ENCODE assay signal across 8 cellular contexts in the genomic region with DNA sequence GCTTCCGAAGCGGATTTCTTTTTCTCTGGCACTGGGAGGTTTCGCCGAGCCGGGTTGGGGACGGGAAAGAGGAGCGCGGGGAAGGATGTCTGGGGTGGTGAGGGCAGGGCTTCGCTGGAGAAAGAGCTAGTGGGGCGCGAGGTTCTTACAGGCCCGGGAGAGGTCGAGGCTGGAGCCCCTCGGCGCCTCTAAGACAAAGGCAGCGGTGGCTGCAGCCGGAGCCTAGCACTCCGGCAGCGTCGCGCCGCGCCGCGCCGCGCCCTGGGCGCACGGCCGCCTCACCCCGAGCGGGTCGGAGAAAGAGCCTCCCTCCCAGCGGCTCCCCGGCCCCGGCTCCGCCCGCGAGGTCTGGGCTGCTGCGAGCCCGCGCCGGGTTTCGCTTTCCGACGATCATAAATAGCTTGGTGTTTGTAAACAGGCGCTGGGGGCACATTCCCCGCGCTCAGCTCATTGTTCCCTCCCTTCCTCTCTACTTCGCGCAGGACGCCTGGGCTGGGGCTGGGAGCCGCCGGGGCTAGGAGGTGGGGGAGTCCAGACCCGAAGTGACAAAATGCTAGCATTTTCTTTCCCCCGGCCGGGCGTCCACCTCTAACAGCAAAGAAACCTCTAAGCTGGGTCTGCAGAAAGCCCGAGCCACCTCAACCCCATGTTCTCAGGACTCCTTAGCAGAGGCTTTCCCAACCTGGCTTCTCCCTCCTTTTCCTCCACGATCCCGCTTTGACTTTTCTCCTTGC. TPM values are rescaled to one million over a fixed set of nuclear protein-coding genes. Genes with fewer than 3 reads are reported as not detected.
DNase-seq lines count a peak whose midpoint lies in the region; ATAC-seq and TF ChIP-seq lines count a peak whose summit lies in the region.

No MANE protein-coding gene starts in this region.

- H3K4me3 ChIP-seq in CD8-positive, alpha-beta memory T cell (ENCODE audit: low read length), result peak overlapping the region; percentile 22
- peak overlapping the region; percentile 94 for H3K4me3 ChIP-seq in cardiac muscle cell

- DNase-seq in CD8-positive, alpha-beta memory T cell, result no peak
- DNase-seq in NCI-H146 (lab: John Stamatoyannopoulos, UW) (peak; percentile 76), cardiac muscle cell (ENCODE audit: low read depth in 1 of 2, low spot score in 1 of 2) (peak; percentile 69 to 87), omental fat pad (ENCODE audit: low spot score) (no peak)
- DNase-seq in stimulated activated CD4-positive, alpha-beta T cell treated with anti-CD3 and anti-CD28 coated beads, Interleukin-12 subunit alpha, Interleukin-12 subunit beta, amount 100 ng/mL, for 4 hours, result no peak

- no peaks in the 10 kb centered on the region for H3K36me3 Mint-ChIP-seq in CD8-positive, alpha-beta memory T cell
- H3K36me3 Mint-ChIP-seq in activated naive CD8-positive, alpha-beta T cell, result no peaks in the 10 kb centered on the region

- CTCF ChIA-PET in CD8-positive, alpha-beta memory T cell (lab: Charles Lee), result interaction anchor here (0.8 to 1.2 kb wide), 2 partner anchors 9 to 11 kb away, joined by 3 to 4 read pairs; no protein-coding TSS in a partner anchor

- H3K4me3 Mint-ChIP-seq in CD8-positive, alpha-beta memory T cell, result peak overlapping the region; percentile 68 to 88 (median 79)
- peak overlapping the region; percentile 82 for H3K4me3 Mint-ChIP-seq in activated naive CD8-positive, alpha-beta T cell

- no peaks in the 10 kb centered on the region for H3K9me3 ChIP-seq in CD8-positive, alpha-beta memory T cell (ENCODE audit: low read length)
- H3K9me3 ChIP-seq in cardiac muscle cell (ENCODE audit: low read depth), result no peaks in the 10 kb centered on the region

- TF ChIP-seq CTCF in cardiac muscle cell (IDR thresholded peaks at IDR 0.05; ENCODE audit: low read depth, low read length) (no peak), omental fat pad (IDR thresholded peaks at IDR 0.05) (no peak)

- peaks cover 22 to 45% (median 37%) of the 10 kb centered on the region in 3 donors for H3K4me1 Mint-ChIP-seq in CD8-positive, alpha-beta memory T cell
- peaks cover 41% of the 10 kb centered on the region for H3K4me1 Mint-ChIP-seq in activated naive CD8-positive, alpha-beta T cell (ENCODE audit: low read depth)

- peaks cover 4% of the 10 kb centered on the region for H3K4me1 ChIP-seq in CD8-positive, alpha-beta memory T cell (ENCODE audit: insufficient read depth, low read length)
- peaks cover 20% of the 10 kb centered on the region for H3K4me1 ChIP-seq in cardiac muscle cell (ENCODE audit: low read depth)

- peaks cover 42 to 74% of the 10 kb centered on the region in 2 donors for H3K27me3 Mint-ChIP-seq in CD8-positive, alpha-beta memory T cell
- H3K27me3 Mint-ChIP-seq in activated naive CD8-positive, alpha-beta T cell, result peaks cover 43% of the 10 kb centered on the region

- no peaks in the 10 kb centered on the region for H3K27me3 ChIP-seq in CD8-positive, alpha-beta memory T cell (ENCODE audit: insufficient read depth, low read length, poor library complexity, severe bottlenecking)
- no peaks in the 10 kb centered on the region for H3K27me3 ChIP-seq in cardiac muscle cell

- no peaks in the 10 kb centered on the region for H3K36me3 ChIP-seq in CD8-positive, alpha-beta memory T cell (ENCODE audit: insufficient read depth, low read length)
- peaks cover 7% of the 10 kb centered on the region for H3K36me3 ChIP-seq in cardiac muscle cell

- POLR2A ChIA-PET in CD8-positive, alpha-beta memory T cell (lab: Charles Lee), result no interaction called here

- H3K27ac ChIP-seq in CD8-positive, alpha-beta memory T cell (ENCODE audit: low read depth, low read length), result no peak overlapping the region
- H3K27ac ChIP-seq in cardiac muscle cell, result peak overlapping the region; percentile 99

- H3K9me3 Mint-ChIP-seq in CD8-positive, alpha-beta memory T cell, result peaks cover 0 to 15% (median 7%) of the 10 kb centered on the region in 5 donors
- no peaks in the 10 kb centered on the region for H3K9me3 Mint-ChIP-seq in activated naive CD8-positive, alpha-beta T cell (ENCODE audit: low read depth)

- ATAC-seq in GM21515 (IDR thresholded peaks at IDR 0.05; ENCODE audit: unreplicated experiment) (peak; percentile 65), omental fat pad (ENCODE audit: low FRiP score) (peak; percentile 11), HG02571 (IDR thresholded peaks at IDR 0.05; ENCODE audit: unreplicated experiment) (no peak)

- no peak overlapping the region for H3K27ac Mint-ChIP-seq in CD8-positive, alpha-beta memory T cell
- no peak overlapping the region for H3K27ac Mint-ChIP-seq in activated naive CD8-positive, alpha-beta T cell

RNA-seq across cellular contexts. Expression of a gene that starts 0.8 kb away (rescaled TPM):
- not detected for total RNA-seq in CD8-positive, alpha-beta memory T cell
- not detected for polyA plus RNA-seq in CD8-positive, alpha-beta memory T cell
- 92.6 and 115 TPM in 2 replicates for total RNA-seq in cardiac muscle cell
- 121 and 149 TPM in 2 replicates for polyA plus RNA-seq in cardiac muscle cell
- 10 to 100 TPM; 19.8 to 67.3 (median 46.3) TPM for total RNA-seq in omental fat pad

Comparison
In these comparisons a context has a peak if more than half of its experiments do, and no peak if none do; other contexts are left out.
1. DNase-seq: peak in NCI-H146 (single experiment) and cardiac muscle cell (2 of 2); none in CD8-positive, alpha-beta memory T cell (0 of 5), omental fat pad (single experiment) and stimulated activated CD4-positive, alpha-beta T cell treated with anti-CD3 and anti-CD28 coated beads, Interleukin-12 subunit alpha, Interleukin-12 subunit beta, amount 100 ng/mL, for 4 hours (single experiment).
2. RNA of a gene that starts 0.8 kb away (total RNA-seq): 92.6 to 115 TPM in cardiac muscle cell and 19.8 to 67.3 TPM in omental fat pad; not detected in CD8-positive, alpha-beta memory T cell; every median in the first group is over 10 times any median in the second.